ENCODE assay signal across 9 cellular contexts in the genomic region with DNA sequence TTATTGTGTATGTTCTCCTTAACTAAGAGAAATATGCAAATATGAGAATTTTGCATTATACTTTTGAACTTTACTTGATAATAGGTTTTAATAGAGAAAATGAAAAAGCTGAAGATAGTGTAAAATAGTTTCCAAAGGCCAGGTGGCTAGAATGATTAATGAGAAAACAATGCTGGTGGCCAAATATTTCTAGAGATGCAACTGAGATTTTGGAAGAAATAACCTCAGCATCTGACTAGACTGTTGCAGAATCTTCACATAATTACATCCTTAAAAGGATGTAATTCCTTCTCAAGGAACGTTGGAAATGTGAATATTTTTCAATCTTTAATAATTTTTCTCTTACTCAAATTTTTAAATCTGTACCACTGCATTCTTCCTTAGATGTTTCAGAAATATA.
"Had no signal": no experiment of that assay in that cellular context is flagged by ENCODE, and none has a peak within 500 bp of the region (broad histone marks: within the 10 kb centered on the region; RNA-seq: fewer than 3 reads in every experiment).

No MANE protein-coding gene starts in this region.

- H3K4me3 Mint-ChIP-seq: GM23338, H9, HFFc6 had no signal

- ATAC-seq: GM23338, HCT116 had no signal

- H3K9me3 ChIP-seq: HAP-1 had no signal

- DNase-seq: GM23248, GOT3, H7, H9, HCEC 1CT, HFFc6 had no signal

- H3K27ac Mint-ChIP-seq: GM23338, H9, HFFc6 had no signal

- H3K9me3 Mint-ChIP-seq: GM23338, H9, HFFc6 had no signal

- H3K27ac ChIP-seq: GM23248 had no signal

- H3K36me3 ChIP-seq: HAP-1 had no signal

- H3K4me3 ChIP-seq: GM23248, GM23338, HAP-1 had no signal
